In genomic region chr16:67967183-67967955, GRCh38 we compare ENCODE assay signal across 8 cellular contexts. TPM values are rescaled to one million over a fixed set of nuclear protein-coding genes. Genes with fewer than 3 reads are reported as not detected.
DNase-seq lines count a peak whose midpoint lies in the region; ATAC-seq and TF ChIP-seq lines count a peak whose summit lies in the region.

No MANE protein-coding gene starts in this region.

- H3K36me3 ChIP-seq in BE2C = no peaks in the 10 kb centered on the region

- no peaks in the 10 kb centered on the region for H3K9me3 ChIP-seq in BE2C

- H3K4me1 Mint-ChIP-seq in activated CD8-positive, alpha-beta T cell treated with anti-CD3 and anti-CD28 coated beads, Interleukin-2, amount 10 ng/mL, durations not matched to agents 7 days and 5 days (ENCODE audit: low read depth) = peaks cover 38% of the 10 kb centered on the region

- no peaks in the 10 kb centered on the region for H3K27me3 Mint-ChIP-seq in activated CD8-positive, alpha-beta T cell treated with anti-CD3 and anti-CD28 coated beads, Interleukin-2, amount 10 ng/mL, durations not matched to agents 7 days and 5 days (ENCODE audit: low read depth)

- H3K9me3 Mint-ChIP-seq in activated CD8-positive, alpha-beta T cell treated with anti-CD3 and anti-CD28 coated beads, Interleukin-2, amount 10 ng/mL, durations not matched to agents 7 days and 5 days (ENCODE audit: insufficient read depth) = no peaks in the 10 kb centered on the region

- no peaks in the 10 kb centered on the region for H3K27me3 ChIP-seq in BE2C

- POLR2A ChIA-PET in activated CD8-positive, alpha-beta T cell treated with anti-CD3 and anti-CD28 coated beads, Interleukin-2, amount 10 ng/mL, durations not matched to agents 7 days and 5 days (lab: Charles Lee) = interaction anchor here (0.7 to 2.9 kb wide), 7 partner anchors 17 to 121 kb away, joined by 3 to 25 read pairs (median 3); partner anchors contain the start of genes DPEP2 and PSMB10

- no peak for TF ChIP-seq CTCF in BE2C (IDR thresholded peaks at IDR 0.05; ENCODE audit: low read depth, low read length)
- TF ChIP-seq CTCF in fibroblast of villous mesenchyme (IDR thresholded peaks at IDR 0.05; ENCODE audit: insufficient read depth, low read depth, low read length) = no peak
- TF ChIP-seq CTCF in retinal pigment epithelial cell (conservative IDR thresholded peaks at IDR 0.05; ENCODE audit: low read depth, low read length) = no peak

- H3K4me3 ChIP-seq in BE2C (ENCODE audit: low read depth, low read length) = peak overlapping the region; percentile 59
- H3K4me3 ChIP-seq in fibroblast of villous mesenchyme (ENCODE audit: low read depth, low read length) = peak overlapping the region; percentile 96
- H3K4me3 ChIP-seq in retinal pigment epithelial cell (ENCODE audit: low read length) = peak overlapping the region; percentile 91

- peaks cover 8% of the 10 kb centered on the region for H3K36me3 Mint-ChIP-seq in activated CD8-positive, alpha-beta T cell treated with anti-CD3 and anti-CD28 coated beads, Interleukin-2, amount 10 ng/mL, durations not matched to agents 7 days and 5 days (ENCODE audit: low read depth)

- ATAC-seq in HG02885 (IDR thresholded peaks at IDR 0.05; ENCODE audit: poor library complexity, unreplicated experiment) (peak; percentile 11), GM19455 (IDR thresholded peaks at IDR 0.05; ENCODE audit: unreplicated experiment) (no peak)
- peak; percentile 11 for ATAC-seq in activated CD8-positive, alpha-beta T cell treated with anti-CD3 and anti-CD28 coated beads, Interleukin-2, amount 10 ng/mL, durations not matched to agents 7 days and 5 days

- H3K4me3 Mint-ChIP-seq in activated CD8-positive, alpha-beta T cell treated with anti-CD3 and anti-CD28 coated beads, Interleukin-2, amount 10 ng/mL, durations not matched to agents 7 days and 5 days = peak overlapping the region; percentile 98

- DNase-seq in BE2C (no peak), fibroblast of villous mesenchyme (ENCODE audit: low read depth) (peak; percentile 25), retinal pigment epithelial cell (ENCODE audit: low read depth) (peak; percentile 20), NCI-H226 (no peak), SIG-M5 treated with dmso at 0.1 percent for 504 hours (lab: John Stamatoyannopoulos, UW; ENCODE audit: unreplicated experiment) (no peak)
- peak; percentile 60 for DNase-seq in activated CD8-positive, alpha-beta T cell treated with anti-CD3 and anti-CD28 coated beads, Interleukin-2, amount 10 ng/mL, durations not matched to agents 7 days and 5 days

- peak overlapping the region; percentile 98 for H3K27ac Mint-ChIP-seq in activated CD8-positive, alpha-beta T cell treated with anti-CD3 and anti-CD28 coated beads, Interleukin-2, amount 10 ng/mL, durations not matched to agents 7 days and 5 days

- no peaks in the 10 kb centered on the region; the same call in 1 of the 2 replicates for H3K4me1 ChIP-seq in BE2C

- CTCF ChIA-PET in activated CD8-positive, alpha-beta T cell treated with anti-CD3 and anti-CD28 coated beads, Interleukin-2, amount 10 ng/mL, durations not matched to agents 7 days and 5 days (lab: Charles Lee) = interaction anchor here (1.0 to 1.4 kb wide), 4 partner anchors 26 to 74 kb away, joined by 3 to 7 read pairs (median 4); no protein-coding TSS in a partner anchor

RNA-seq across cellular contexts. Expression of gene SLC12A4, which starts 1.1 kb away (rescaled TPM):
- 9.1 TPM for polyA plus RNA-seq in BE2C (2012; ENCODE audit: insufficient read depth, insufficient read length, low read depth)
- total RNA-seq in activated CD8-positive, alpha-beta T cell treated with anti-CD3 and anti-CD28 coated beads, Interleukin-2, amount 10 ng/mL, durations not matched to agents 7 days and 5 days = 10 to 100 TPM; 42.5 TPM
- total RNA-seq in fibroblast of villous mesenchyme = 90.5 and 104 TPM in 2 replicates

RNA-seq across cellular contexts. Expression of gene DPEP3, which starts 12.9 kb away (rescaled TPM):
- polyA plus RNA-seq in BE2C (2012; ENCODE audit: insufficient read depth, insufficient read length, low read depth) = not detected
- total RNA-seq in activated CD8-positive, alpha-beta T cell treated with anti-CD3 and anti-CD28 coated beads, Interleukin-2, amount 10 ng/mL, durations not matched to agents 7 days and 5 days = not detected
- not detected in 2 replicates for total RNA-seq in fibroblast of villous mesenchyme

RNA-seq across cellular contexts. Expression of gene LCAT, which starts 23.4 kb away (rescaled TPM):
- polyA plus RNA-seq in BE2C (2012; ENCODE audit: insufficient read depth, insufficient read length, low read depth) = 3.6 TPM
- 10 to 100 TPM; 22.4 to 23.1 TPM for total RNA-seq in activated CD8-positive, alpha-beta T cell treated with anti-CD3 and anti-CD28 coated beads, Interleukin-2, amount 10 ng/mL, durations not matched to agents 7 days and 5 days
- 8.6 and 9.3 TPM in 2 replicates for total RNA-seq in fibroblast of villous mesenchyme

RNA-seq across cellular contexts. Expression of gene PSMB10, which starts 30.7 kb away (rescaled TPM):
- polyA plus RNA-seq in BE2C (2012; ENCODE audit: insufficient read depth, insufficient read length, low read depth) = 155 TPM
- 100 to 1,000 TPM; 257 to 275 TPM for total RNA-seq in activated CD8-positive, alpha-beta T cell treated with anti-CD3 and anti-CD28 coated beads, Interleukin-2, amount 10 ng/mL, durations not matched to agents 7 days and 5 days
- 54.0 and 72.8 TPM in 2 replicates for total RNA-seq in fibroblast of villous mesenchyme

RNA-seq across cellular contexts. Expression of gene DPEP2, which starts 31.9 kb away (rescaled TPM):
- not detected for polyA plus RNA-seq in BE2C (2012; ENCODE audit: insufficient read depth, insufficient read length, low read depth)
- total RNA-seq in activated CD8-positive, alpha-beta T cell treated with anti-CD3 and anti-CD28 coated beads, Interleukin-2, amount 10 ng/mL, durations not matched to agents 7 days and 5 days = 1 to 10 TPM; 5.6 to 5.9 TPM
- total RNA-seq in fibroblast of villous mesenchyme = under 0.01 TPM in 1 of 2 replicates, not detected in the other

Comparison
In these comparisons a context has a peak if more than half of its experiments do, and no peak if none do; other contexts are left out.
1. DNase-seq: peak in activated CD8-positive, alpha-beta T cell treated with anti-CD3 and anti-CD28 coated beads, Interleukin-2, amount 10 ng/mL, durations not matched to agents 7 days and 5 days (single experiment), fibroblast of villous mesenchyme (single experiment) and retinal pigment epithelial cell (single experiment); none in BE2C (single experiment), NCI-H226 (single experiment) and SIG-M5 treated with dmso at 0.1 percent for 504 hours (single experiment).
2. Peak in every context shown above with its lines, with median percentiles within 50 percentile points of each other: H3K4me3 ChIP-seq.